8 cellular contexts compared by ENCODE assay signal in the genomic region with DNA sequence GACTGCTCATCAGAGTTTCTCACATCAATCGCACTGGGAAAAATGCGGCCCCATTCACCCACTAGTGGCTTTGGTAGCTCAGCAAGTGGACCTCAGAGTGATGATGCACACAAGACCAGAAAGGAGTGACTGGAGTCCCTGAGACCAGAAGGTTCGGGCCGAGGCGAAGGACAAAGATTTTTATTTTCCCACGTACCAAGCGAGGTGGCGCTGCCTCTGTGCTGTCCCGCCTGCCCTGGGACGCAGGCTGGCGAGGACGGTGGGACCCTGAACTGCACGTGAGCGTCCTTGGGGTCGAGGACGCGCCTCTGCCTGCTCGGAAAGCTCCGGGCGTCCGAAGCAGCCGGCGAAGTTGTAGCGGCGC. TPM values are rescaled to one million over a fixed set of nuclear protein-coding genes. Genes with fewer than 3 reads are reported as not detected.
DNase-seq lines count a peak whose midpoint lies in the region; ATAC-seq and TF ChIP-seq lines count a peak whose summit lies in the region.
"Not testable (repeated sequence)": the region's sequence is repeated elsewhere in the genome, so short reads cannot be mapped to it uniquely, and the experiment has no call there.

No MANE protein-coding gene starts in this region.

- H3K9ac ChIP-seq in HUES64 (ENCODE audit: low read depth, low read length) (peak overlapping the region; percentile 94), duodenal mucosa (ENCODE audit: low read depth in 1 of 2, low read length in 2 of 2) (peak overlapping the region; percentile 51 to 66)
- H3K9ac ChIP-seq in rectal smooth muscle tissue (ENCODE audit: low read length): not testable (repeated sequence)

- not testable (repeated sequence) for H3K27me3 ChIP-seq in HUES64 (ENCODE audit: insufficient read depth, low read length); duodenal mucosa (ENCODE audit: control insufficient read depth in 1 of 2, insufficient read depth in 2 of 2, low read length in 2 of 2); kidney epithelial cell (ENCODE audit: control insufficient read depth, insufficient read depth, low read length); rectal smooth muscle tissue (ENCODE audit: control insufficient read depth, insufficient read depth, low read length)

- not testable (repeated sequence) for H3K9me3 ChIP-seq in HUES64 (ENCODE audit: insufficient read depth, low read depth, low read length); duodenal mucosa (ENCODE audit: control insufficient read depth in 1 of 2, low read length in 2 of 2)

- H3K4me3 ChIP-seq in AG04449 (ENCODE audit: low read depth, low read length) (peak overlapping the region; percentile 70), HUES64 (ENCODE audit: low read length) (peak overlapping the region; percentile 96), duodenal mucosa (ENCODE audit: low read depth in 1 of 2, low read length in 2 of 2) (peak overlapping the region; percentile 75 to 79), kidney epithelial cell (ENCODE audit: low read depth, low read length) (peak overlapping the region; percentile 80), rectal smooth muscle tissue (ENCODE audit: low read length) (peak overlapping the region; percentile 77)

- peak; percentile 45 for ATAC-seq in GM18868 (IDR thresholded peaks at IDR 0.05; ENCODE audit: unreplicated experiment)
- ATAC-seq in HG02588 (IDR thresholded peaks at IDR 0.05; ENCODE audit: unreplicated experiment): peak; percentile 49
- peak; percentile 33 to 55 for ATAC-seq in activated CD4-positive, CD25-positive, alpha-beta regulatory T cell treated with anti-CD3 and anti-CD28 coated beads, Interleukin-2, amount 50 U/mL, for 24 hours

- not testable (repeated sequence) for H3K4me1 ChIP-seq in HUES64 (ENCODE audit: insufficient read depth, low read length); rectal smooth muscle tissue (ENCODE audit: control insufficient read depth, insufficient read depth, low read length)
- H3K4me1 ChIP-seq in duodenal mucosa (ENCODE audit: control insufficient read depth in 1 of 2, insufficient read depth in 2 of 2, low read length in 2 of 2): peaks cover 0 to 12% of the 10 kb centered on the region in 2 donors

- POLR2A ChIA-PET in AG04449 (lab: Yijun Ruan, JAX): not testable (repeated sequence)

- not testable (repeated sequence) for TF ChIP-seq CTCF in AG04449 (IDR thresholded peaks at IDR 0.05; ENCODE audit: insufficient read depth, low read length, missing control alignments); kidney epithelial cell (IDR thresholded peaks at IDR 0.05; ENCODE audit: insufficient read depth, low read length, poor library complexity, severe bottlenecking)

- H3K36me3 ChIP-seq in HUES64 (ENCODE audit: insufficient read depth, low read length): peaks cover 11% of the 10 kb centered on the region
- not testable (repeated sequence) for H3K36me3 ChIP-seq in duodenal mucosa (ENCODE audit: control insufficient read depth in 1 of 2, insufficient read depth in 2 of 2, low read length in 2 of 2); kidney epithelial cell (ENCODE audit: control insufficient read depth, insufficient read depth, low read length); rectal smooth muscle tissue (ENCODE audit: control insufficient read depth, insufficient read depth, low read length)

- H3K27ac ChIP-seq in HUES64 (ENCODE audit: low read depth, low read length): peak overlapping the region; percentile 80; the same call in 1 of the 2 replicates
- H3K27ac ChIP-seq in duodenal mucosa (ENCODE audit: low read depth, low read length); rectal smooth muscle tissue (ENCODE audit: low read depth, low read length): not testable (repeated sequence)

- CTCF ChIA-PET in AG04449 (lab: Yijun Ruan, JAX): not testable (repeated sequence)

- not testable (repeated sequence) for DNase-seq in AG04449 (ENCODE audit: low read depth, low spot score); kidney epithelial cell (ENCODE audit: low read depth)

- WGBS in HUES64: 1% methylated on average over 25 of the region's 25 CpGs

RNA-seq across cellular contexts. Expression of gene TIMM23, which starts 0.6 kb away (rescaled TPM):
- polyA plus RNA-seq in HUES64 (2013, experiment 1 of 2): 108 TPM
- polyA plus RNA-seq in HUES64 (2013, experiment 2 of 2): 103 TPM
- total RNA-seq in kidney epithelial cell: 96.9 and 100 TPM in 2 replicates

RNA-seq across cellular contexts. Expression of gene NCOA4, which starts 58.7 kb away (rescaled TPM):
- polyA plus RNA-seq in HUES64 (2013, experiment 1 of 2): 58.9 TPM
- polyA plus RNA-seq in HUES64 (2013, experiment 2 of 2): 63.2 TPM
- total RNA-seq in kidney epithelial cell: 123 and 131 TPM in 2 replicates
